2 cellular contexts compared by ENCODE assay signal in the genomic region with DNA sequence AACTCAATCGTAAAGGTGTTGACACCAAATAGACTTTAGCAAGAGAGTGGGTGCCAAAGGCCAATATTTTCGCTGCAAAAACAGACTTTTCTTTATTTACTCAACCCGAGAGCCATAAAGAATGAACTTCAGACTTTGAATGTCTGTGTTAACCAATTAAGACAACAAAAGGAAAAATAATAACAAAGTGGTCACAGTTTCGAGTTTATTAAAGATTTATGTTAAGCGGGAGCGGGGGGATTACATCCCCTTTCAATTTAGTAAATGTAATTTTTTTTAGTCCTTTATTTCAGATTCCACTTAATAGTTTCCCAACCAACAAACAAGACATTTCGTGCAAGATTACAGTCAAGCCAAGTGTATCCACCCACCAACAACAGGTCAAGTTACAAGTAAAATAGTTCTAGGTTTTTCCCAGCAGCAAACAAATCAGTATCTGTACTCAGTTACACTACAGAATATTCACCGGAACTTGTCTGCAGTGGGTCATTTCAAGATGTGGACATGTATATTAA.
TF ChIP-seq lines count a peak whose summit lies in the region.

No MANE protein-coding gene starts in this region.

TF ChIP-seq in SK-N-SH, 30 proteins besides CTCF, POLR2A, EP300 and RAD21 (continued from another document):
- TF ChIP-seq GATA2 (CRISPR knock-in tag; IDR thresholded peaks at IDR 0.05), result no peak
- no peak for TF ChIP-seq JUND (IDR thresholded peaks at IDR 0.05)
- no peak for TF ChIP-seq YY1 (IDR thresholded peaks at IDR 0.05; ENCODE audit: low read depth)
- no peak for TF ChIP-seq TAF1 (IDR thresholded peaks at IDR 0.05; ENCODE audit: borderline replicate concordance, low read depth, low read length)
- TF ChIP-seq, protein P1, sequence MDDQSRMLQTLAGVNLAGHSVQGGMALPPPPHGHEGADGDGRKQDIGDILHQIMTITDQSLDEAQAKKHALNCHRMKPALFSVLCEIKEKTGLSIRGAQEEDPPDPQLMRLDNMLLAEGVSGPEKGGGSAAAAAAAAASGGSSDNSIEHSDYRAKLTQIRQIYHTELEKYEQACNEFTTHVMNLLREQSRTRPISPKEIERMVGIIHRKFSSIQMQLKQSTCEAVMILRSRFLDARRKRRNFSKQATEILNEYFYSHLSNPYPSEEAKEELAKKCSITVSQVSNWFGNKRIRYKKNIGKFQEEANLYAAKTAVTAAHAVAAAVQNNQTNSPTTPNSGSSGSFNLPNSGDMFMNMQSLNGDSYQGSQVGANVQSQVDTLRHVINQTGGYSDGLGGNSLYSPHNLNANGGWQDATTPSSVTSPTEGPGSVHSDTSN (IDR thresholded peaks at IDR 0.05), result no peak
- TF ChIP-seq IRF3 (IDR thresholded peaks at IDR 0.05; ENCODE audit: low read depth, low read length), result no peak
- no peak for TF ChIP-seq ELF1 (IDR thresholded peaks at IDR 0.05)
- TF ChIP-seq EZH2phosphoT487 (IDR thresholded peaks at IDR 0.05; ENCODE audit: borderline replicate concordance, low read depth), result no peak
- TF ChIP-seq FOSL2 (IDR thresholded peaks at IDR 0.05; ENCODE audit: borderline replicate concordance, low read depth), result no peak
- no peak for TF ChIP-seq RXRA (IDR thresholded peaks at IDR 0.05; ENCODE audit: borderline replicate concordance, low read depth)
- TF ChIP-seq FOXM1 (IDR thresholded peaks at IDR 0.05; ENCODE audit: low read depth), result no peak
- TF ChIP-seq FOXJ3 (CRISPR knock-in tag; IDR thresholded peaks at IDR 0.05), result no peak
- TF ChIP-seq RCOR1 (IDR thresholded peaks at IDR 0.05; ENCODE audit: low read length), result no peak

TF ChIP-seq in SK-N-SH treated with all-trans-retinoic acid at 6 μM for 48 hours, 23 proteins besides CTCF, POLR2A, EP300 and RAD21 (continued from another document):
- TF ChIP-seq, protein P2, sequence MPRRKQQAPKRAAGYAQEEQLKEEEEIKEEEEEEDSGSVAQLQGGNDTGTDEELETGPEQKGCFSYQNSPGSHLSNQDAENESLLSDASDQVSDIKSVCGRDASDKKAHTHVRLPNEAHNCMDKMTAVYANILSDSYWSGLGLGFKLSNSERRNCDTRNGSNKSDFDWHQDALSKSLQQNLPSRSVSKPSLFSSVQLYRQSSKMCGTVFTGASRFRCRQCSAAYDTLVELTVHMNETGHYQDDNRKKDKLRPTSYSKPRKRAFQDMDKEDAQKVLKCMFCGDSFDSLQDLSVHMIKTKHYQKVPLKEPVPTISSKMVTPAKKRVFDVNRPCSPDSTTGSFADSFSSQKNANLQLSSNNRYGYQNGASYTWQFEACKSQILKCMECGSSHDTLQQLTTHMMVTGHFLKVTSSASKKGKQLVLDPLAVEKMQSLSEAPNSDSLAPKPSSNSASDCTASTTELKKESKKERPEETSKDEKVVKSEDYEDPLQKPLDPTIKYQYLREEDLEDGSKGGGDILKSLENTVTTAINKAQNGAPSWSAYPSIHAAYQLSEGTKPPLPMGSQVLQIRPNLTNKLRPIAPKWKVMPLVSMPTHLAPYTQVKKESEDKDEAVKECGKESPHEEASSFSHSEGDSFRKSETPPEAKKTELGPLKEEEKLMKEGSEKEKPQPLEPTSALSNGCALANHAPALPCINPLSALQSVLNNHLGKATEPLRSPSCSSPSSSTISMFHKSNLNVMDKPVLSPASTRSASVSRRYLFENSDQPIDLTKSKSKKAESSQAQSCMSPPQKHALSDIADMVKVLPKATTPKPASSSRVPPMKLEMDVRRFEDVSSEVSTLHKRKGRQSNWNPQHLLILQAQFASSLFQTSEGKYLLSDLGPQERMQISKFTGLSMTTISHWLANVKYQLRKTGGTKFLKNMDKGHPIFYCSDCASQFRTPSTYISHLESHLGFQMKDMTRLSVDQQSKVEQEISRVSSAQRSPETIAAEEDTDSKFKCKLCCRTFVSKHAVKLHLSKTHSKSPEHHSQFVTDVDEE (CRISPR knock-in tag; IDR thresholded peaks at IDR 0.05), result no peak
- TF ChIP-seq OSR1 (CRISPR knock-in tag; IDR thresholded peaks at IDR 0.05), result no peak
- no peak for TF ChIP-seq ZC3H10 (CRISPR knock-in tag; IDR thresholded peaks at IDR 0.05)
TF ChIP-seq in SK-N-SH treated with all-trans-retinoic acid at 6 μM for 48 hours: peak in this region for 0.
